Comparison of ENCODE assay signal across 8 cellular contexts in the genomic region with DNA sequence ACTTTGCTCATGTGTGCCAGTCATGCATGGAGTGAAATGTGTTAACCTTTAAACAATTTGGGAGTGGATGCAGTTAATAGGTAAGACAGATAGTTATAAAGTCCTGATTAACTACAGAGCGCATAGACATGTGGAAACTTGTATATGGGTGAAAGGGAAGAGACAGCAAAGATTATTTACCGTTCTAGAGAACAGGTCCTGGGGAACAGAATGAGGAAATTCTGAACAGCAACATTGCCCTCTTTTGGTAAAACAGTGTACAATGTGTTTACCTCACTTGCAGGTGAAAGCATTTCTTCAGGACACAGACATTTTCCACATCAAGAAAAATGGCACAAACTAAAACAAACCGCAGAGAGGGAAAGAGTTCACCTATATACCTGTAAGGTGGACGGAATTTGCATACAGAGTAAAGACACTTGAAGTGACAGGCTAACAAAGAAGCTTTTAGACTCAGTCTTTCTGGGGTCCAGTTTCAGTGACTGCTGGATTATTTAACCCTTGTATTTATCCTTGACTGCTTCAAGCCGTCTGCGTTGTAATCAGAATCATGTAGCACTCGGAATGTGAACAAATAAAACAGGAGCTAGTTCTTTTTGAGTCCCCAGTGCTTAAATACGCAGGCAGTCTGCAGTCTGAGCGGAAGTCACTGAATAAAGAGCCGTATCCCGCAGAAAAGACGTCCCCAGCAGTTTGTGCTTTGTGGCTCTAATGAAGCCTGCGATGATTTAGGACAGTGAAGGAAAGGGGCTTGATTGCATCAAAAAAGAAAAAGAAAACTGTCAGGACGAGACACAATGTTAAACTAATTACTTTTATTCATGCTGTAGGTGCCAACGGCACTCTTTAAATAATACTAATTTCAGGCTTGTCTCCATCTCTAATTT.
A peak's percentile ranks its signal among the peaks of the same experiment; 100 is the strongest.
DNase-seq lines count a peak whose midpoint lies in the region; ATAC-seq and TF ChIP-seq lines count a peak whose summit lies in the region.

No MANE protein-coding gene starts in this region.

- no peaks in the 10 kb centered on the region for H3K36me3 Mint-ChIP-seq in activated CD4-positive, alpha-beta T cell treated with anti-CD3 and anti-CD28 coated beads for 36 hours (ENCODE audit: low read depth)

- peak overlapping the region; percentile 55 for H3K4me3 ChIP-seq in WERI-Rb-1 (ENCODE audit: low read depth, low read length)
- peak overlapping the region; percentile 24 for H3K4me3 ChIP-seq in cardiac muscle cell

- H3K4me1 ChIP-seq in cardiac muscle cell (ENCODE audit: low read depth) = peaks cover 11% of the 10 kb centered on the region

- H3K9me3 Mint-ChIP-seq in activated CD4-positive, alpha-beta T cell treated with anti-CD3 and anti-CD28 coated beads for 36 hours (ENCODE audit: low read depth) = no peaks in the 10 kb centered on the region

- H3K36me3 ChIP-seq in WERI-Rb-1 = no peaks in the 10 kb centered on the region
- H3K36me3 ChIP-seq in cardiac muscle cell = no peaks in the 10 kb centered on the region

- peaks cover 30% of the 10 kb centered on the region for H3K27me3 Mint-ChIP-seq in activated CD4-positive, alpha-beta T cell treated with anti-CD3 and anti-CD28 coated beads for 36 hours

- intact Hi-C loops in activated CD4-positive, alpha-beta T cell treated with anti-CD3 and anti-CD28 coated beads for 36 hours (cut with DNase I, micrococcal nuclease) = loop anchor here (1.0 to 10.0 kb wide), 3 partner anchors 302 to 1518 kb away; no protein-coding TSS in a partner anchor

- no peaks in the 10 kb centered on the region for H3K27me3 ChIP-seq in WERI-Rb-1 (ENCODE audit: insufficient read depth, low read depth, severe bottlenecking)
- H3K27me3 ChIP-seq in cardiac muscle cell = no peaks in the 10 kb centered on the region

- H3K27ac ChIP-seq in WERI-Rb-1 = peak overlapping the region; percentile 26; the same call in 1 of the 2 replicates
- H3K27ac ChIP-seq in cardiac muscle cell = no peak overlapping the region

- TF ChIP-seq CTCF in WERI-Rb-1 (IDR thresholded peaks at IDR 0.05; ENCODE audit: low read depth, low read length) = peak; percentile 61
- peak; percentile 56 for TF ChIP-seq CTCF in cardiac muscle cell (IDR thresholded peaks at IDR 0.05; ENCODE audit: low read depth, low read length)

- H3K4me3 Mint-ChIP-seq in activated CD4-positive, alpha-beta T cell treated with anti-CD3 and anti-CD28 coated beads for 36 hours = no peak overlapping the region

- POLR2A ChIA-PET in activated CD4-positive, alpha-beta T cell treated with anti-CD3 and anti-CD28 coated beads for 36 hours (lab: Charles Lee) = no interaction called here

- ATAC-seq in activated CD4-positive, alpha-beta T cell treated with anti-CD3 and anti-CD28 coated beads for 36 hours = peak; percentile 58
- ATAC-seq in HG02610 (IDR thresholded peaks at IDR 0.05; ENCODE audit: unreplicated experiment) = peak; percentile 42

- peaks cover 10% of the 10 kb centered on the region for H3K4me1 Mint-ChIP-seq in activated CD4-positive, alpha-beta T cell treated with anti-CD3 and anti-CD28 coated beads for 36 hours

- no peak for DNase-seq in activated CD4-positive, alpha-beta T cell treated with anti-CD3 and anti-CD28 coated beads for 36 hours
- DNase-seq in activated CD4-positive, alpha-beta T cell treated with anti-CD3 and anti-CD28 coated beads for 4 hours = no peak
- peak; percentile 76 for DNase-seq in NCI-H146 treated with DMSO at 0.1 percent for 48 hours (lab: John Stamatoyannopoulos, UW; ENCODE audit: unreplicated experiment)
- peak; percentile 15 for DNase-seq in WERI-Rb-1
- peak; percentile 60 to 70 for DNase-seq in cardiac muscle cell (ENCODE audit: low read depth in 1 of 2, low spot score in 1 of 2)
- DNase-seq in renal cortical epithelial cell (ENCODE audit: low read depth) = peak; percentile 80
- DNase-seq in effector CD4-positive, alpha-beta T cell = no peak

- CTCF ChIA-PET in activated CD4-positive, alpha-beta T cell treated with anti-CD3 and anti-CD28 coated beads for 36 hours (lab: Charles Lee) = interaction anchor here (0.7 to 1.1 kb wide), 2 partner anchors 10 to 302 kb away, joined by 3 read pairs; no protein-coding TSS in a partner anchor

- H3K9me3 ChIP-seq in WERI-Rb-1 (ENCODE audit: severe bottlenecking) (no peaks in the 10 kb centered on the region), cardiac muscle cell (ENCODE audit: low read depth) (no peaks in the 10 kb centered on the region)

- no peak overlapping the region for H3K27ac Mint-ChIP-seq in activated CD4-positive, alpha-beta T cell treated with anti-CD3 and anti-CD28 coated beads for 36 hours

Comparison
In these comparisons a context has a peak if more than half of its experiments do, and no peak if none do; other contexts are left out.
1. DNase-seq: peak in NCI-H146 treated with DMSO at 0.1 percent for 48 hours (single experiment), WERI-Rb-1 (single experiment), cardiac muscle cell (2 of 2) and renal cortical epithelial cell (single experiment); none in activated CD4-positive, alpha-beta T cell treated with anti-CD3 and anti-CD28 coated beads for 36 hours (single experiment), activated CD4-positive, alpha-beta T cell treated with anti-CD3 and anti-CD28 coated beads for 4 hours (0 of 2) and effector CD4-positive, alpha-beta T cell (single experiment).